In genomic region chr15:88440021-88440420, GRCh38 we compare ENCODE assay signal across 16 cellular contexts. TPM values are rescaled to one million over a fixed set of nuclear protein-coding genes. Genes with fewer than 3 reads are reported as not detected.
DNase-seq lines count a peak whose midpoint lies in the region; ATAC-seq, FAIRE-seq and TF ChIP-seq lines count a peak whose summit lies in the region.
"Had no signal": no experiment of that assay in that cellular context is flagged by ENCODE, and none has a peak within 500 bp of the region (broad histone marks: within the 10 kb centered on the region; RNA-seq: fewer than 3 reads in every experiment).

No MANE protein-coding gene starts in this region.

- no peaks in the 10 kb centered on the region for H4K20me1 ChIP-seq in astrocyte (ENCODE audit: insufficient read depth, low read length)

- DNase-seq in AG10803 (ENCODE audit: low read depth) = peak; percentile 49
- peak; percentile 91 for DNase-seq in HT1080 (ENCODE audit: low read depth)
- peak; percentile 93 for DNase-seq in astrocyte (ENCODE audit: low read depth)
- peak; percentile 85 for DNase-seq in iris pigment epithelial cell (ENCODE audit: low read depth)
- DNase-seq in NCI-H2227 treated with DMSO at 0.1 percent for 48 hours (lab: John Stamatoyannopoulos, UW) = no peak
- no peak for DNase-seq in NCI-H82 (lab: John Stamatoyannopoulos, UW)
- DNase-seq: colonic mucosa; NCI-H1694 treated with DMSO at 0.1 percent for 48 hours; NCI-H748 treated with DMSO at 0.1 percent for 48 hours; ovary; stimulated activated CD4-positive, alpha-beta T cell treated with anti-CD3 and anti-CD28 coated beads, Interleukin-1b, Interleukin-23, amount 100 ng/mL, for 48 hours; stimulated activated naive B cell treated with anti-CD40 and anti-IgM and Interleukin-4, amounts not matched to agents 10 μg/mL and 1 μg/mL and 100 μg/mL, for 72 hours had no signal

- no peak overlapping the region for H3K27ac ChIP-seq in astrocyte (ENCODE audit: low read depth, low read length)
- H3K27ac ChIP-seq: C4-2B, colonic mucosa, ovary had no signal

- no peak overlapping the region for H2AFZ ChIP-seq in astrocyte (ENCODE audit: low read depth, low read length)

- H3K36me3 Mint-ChIP-seq in astrocyte (ENCODE audit: low read depth, unreplicated experiment) = no peaks in the 10 kb centered on the region

- H3K9me3 ChIP-seq in astrocyte (ENCODE audit: insufficient read depth, low read depth, low read length) = no peaks in the 10 kb centered on the region
- H3K9me3 ChIP-seq: colonic mucosa, ovary had no signal

- no peak for ATAC-seq in GM21723 (IDR thresholded peaks at IDR 0.05; ENCODE audit: unreplicated experiment)
- no peak for ATAC-seq in GM21786 (IDR thresholded peaks at IDR 0.05; ENCODE audit: unreplicated experiment)
- ATAC-seq: stimulated activated naive B cell treated with anti-CD40 and anti-IgM and Interleukin-4, amounts not matched to agents 10 μg/mL and 1 μg/mL and 100 μg/mL, for 72 hours had no signal

- no peak for TF ChIP-seq CTCF in AG10803 (conservative IDR thresholded peaks at IDR 0.05; ENCODE audit: low read length)
- TF ChIP-seq CTCF in astrocyte (IDR thresholded peaks at IDR 0.05; ENCODE audit: insufficient read depth, low read depth, low read length) = no peak

- H3K9me3 Mint-ChIP-seq in astrocyte (ENCODE audit: unreplicated experiment) = peaks cover 13% of the 10 kb centered on the region

- H3K4me3 ChIP-seq in AG10803 (ENCODE audit: low read length) (no peak overlapping the region), astrocyte (ENCODE audit: insufficient read depth, low read depth, low read length) (no peak overlapping the region)
- H3K4me3 ChIP-seq: colonic mucosa, ovary had no signal

- peak overlapping the region; percentile 5 for H3K4me2 ChIP-seq in astrocyte (ENCODE audit: low read length)

- peak overlapping the region; percentile 65 for H3K27ac Mint-ChIP-seq in astrocyte (ENCODE audit: unreplicated experiment)
- H3K27ac Mint-ChIP-seq: memory B cell; stimulated activated naive B cell treated with anti-CD40 and anti-IgM and Interleukin-4, amounts not matched to agents 10 μg/mL and 1 μg/mL and 100 μg/mL, for 72 hours had no signal

- no peaks in the 10 kb centered on the region for H3K79me2 ChIP-seq in astrocyte (ENCODE audit: insufficient read depth, low read length)

- peak; percentile 59 for FAIRE-seq in astrocyte (lab: Jason Lieb, UNC)

- peaks cover 16% of the 10 kb centered on the region for H3K4me1 ChIP-seq in astrocyte (ENCODE audit: insufficient read depth, low read length)
- H3K4me1 ChIP-seq: colonic mucosa had no signal

- H3K36me3 ChIP-seq in astrocyte (ENCODE audit: insufficient read depth, low read length) = no peaks in the 10 kb centered on the region
- H3K36me3 ChIP-seq: colonic mucosa, ovary had no signal

- no peaks in the 10 kb centered on the region for H3K27me3 ChIP-seq in astrocyte (ENCODE audit: insufficient read depth, low read length)
- H3K27me3 ChIP-seq: ovary had no signal

- H3K9ac ChIP-seq in astrocyte (ENCODE audit: low read length) = no peak overlapping the region

- H3K4me1 Mint-ChIP-seq in astrocyte (ENCODE audit: low read depth, unreplicated experiment) = peaks cover 13% of the 10 kb centered on the region
- H3K4me1 Mint-ChIP-seq: memory B cell; stimulated activated naive B cell treated with anti-CD40 and anti-IgM and Interleukin-4, amounts not matched to agents 10 μg/mL and 1 μg/mL and 100 μg/mL, for 72 hours had no signal

- peaks cover 2% of the 10 kb centered on the region for H3K27me3 Mint-ChIP-seq in astrocyte (ENCODE audit: low read depth, unreplicated experiment)

- no peak overlapping the region for H3K4me3 Mint-ChIP-seq in astrocyte (ENCODE audit: unreplicated experiment)
- H3K4me3 Mint-ChIP-seq: memory B cell; stimulated activated naive B cell treated with anti-CD40 and anti-IgM and Interleukin-4, amounts not matched to agents 10 μg/mL and 1 μg/mL and 100 μg/mL, for 72 hours had no signal

RNA-seq across cellular contexts. Expression of gene MRPL46, which starts 27.2 kb away (rescaled TPM):
- 65.1 and 65.6 TPM in 2 replicates for total RNA-seq in HT1080 (2014; rRNA removed; shearing (Covaris generic))
- polyA plus RNA-seq in HT1080 (2015; cell fraction: cytosol; rRNA removed) = 37.9 and 43.4 TPM in 2 replicates
- polyA plus RNA-seq in HT1080 (2015; cell fraction: nucleus; rRNA removed) = 34.0 and 47.0 TPM in 2 replicates
- 24.3 and 24.6 TPM in 2 replicates for total RNA-seq in astrocyte

RNA-seq across cellular contexts. Expression of gene MRPS11, which starts 27.5 kb away (rescaled TPM):
- 88.6 and 94.7 TPM in 2 replicates for total RNA-seq in HT1080 (2014; rRNA removed; shearing (Covaris generic))
- polyA plus RNA-seq in HT1080 (2015; cell fraction: cytosol; rRNA removed) = 36.2 and 38.1 TPM in 2 replicates
- 23.2 and 33.3 TPM in 2 replicates for polyA plus RNA-seq in HT1080 (2015; cell fraction: nucleus; rRNA removed)
- 49.5 and 50.7 TPM in 2 replicates for total RNA-seq in astrocyte

Comparison
In these comparisons a context has a peak if more than half of its experiments do, and no peak if none do; other contexts are left out.
1. DNase-seq: peak in AG10803 (single experiment), HT1080 (single experiment), astrocyte (single experiment) and iris pigment epithelial cell (single experiment); none in NCI-H2227 treated with DMSO at 0.1 percent for 48 hours (single experiment) and NCI-H82 (single experiment).